ENCODE assay signal across 1 cellular context in the genomic region with DNA sequence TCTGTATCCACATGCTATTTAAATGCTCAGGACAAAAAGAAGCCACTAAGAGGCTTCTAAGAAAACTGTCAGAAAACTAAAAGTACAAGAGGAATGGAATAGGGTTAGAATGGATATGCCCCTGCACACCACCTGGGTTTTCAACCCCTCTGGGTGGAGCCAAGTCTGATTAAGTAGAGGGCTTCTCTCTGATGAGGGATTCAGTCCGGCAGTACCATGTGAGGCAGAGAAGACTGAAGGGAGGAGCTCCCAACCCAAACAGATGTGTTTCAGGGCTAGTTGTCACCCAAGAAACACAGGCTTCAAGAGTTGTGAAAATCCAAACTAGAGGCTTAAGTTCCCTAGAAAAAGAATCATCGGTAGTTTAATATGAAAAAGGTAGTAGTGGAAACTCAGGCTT.
TF ChIP-seq lines count a peak whose summit lies in the region.

No MANE protein-coding gene starts in this region.

TF ChIP-seq in HepG2, 621 proteins besides CTCF, POLR2A, EP300 and RAD21:
- TF ChIP-seq ONECUT2 (CRISPR knock-in tag; IDR thresholded peaks at IDR 0.05) (no peak), ZNF616 (CRISPR knock-in tag; IDR thresholded peaks at IDR 0.05; ENCODE audit: low read depth) (no peak), TBX2 (CRISPR knock-in tag; IDR thresholded peaks at IDR 0.05; ENCODE audit: borderline replicate concordance) (no peak), NFRKB (IDR thresholded peaks at IDR 0.05) (no peak), HOXA7 (CRISPR knock-in tag; IDR thresholded peaks at IDR 0.05) (no peak), KLF13 (CRISPR knock-in tag; IDR thresholded peaks at IDR 0.05) (no peak), SMAD3 (CRISPR knock-in tag; IDR thresholded peaks at IDR 0.05) (no peak), ZNF704 (CRISPR knock-in tag; IDR thresholded peaks at IDR 0.05; ENCODE audit: borderline replicate concordance) (no peak), ZNF607 (CRISPR knock-in tag; IDR thresholded peaks at IDR 0.05; ENCODE audit: borderline replicate concordance) (no peak), ZNF263 (CRISPR knock-in tag; IDR thresholded peaks at IDR 0.05) (no peak), ZBTB26 (CRISPR knock-in tag; IDR thresholded peaks at IDR 0.05; ENCODE audit: borderline replicate concordance) (no peak), ZIK1 (CRISPR knock-in tag; IDR thresholded peaks at IDR 0.05; ENCODE audit: borderline replicate concordance, low read depth) (no peak), ZNF777 (CRISPR knock-in tag; IDR thresholded peaks at IDR 0.05) (no peak)
- TF ChIP-seq, protein P1, sequence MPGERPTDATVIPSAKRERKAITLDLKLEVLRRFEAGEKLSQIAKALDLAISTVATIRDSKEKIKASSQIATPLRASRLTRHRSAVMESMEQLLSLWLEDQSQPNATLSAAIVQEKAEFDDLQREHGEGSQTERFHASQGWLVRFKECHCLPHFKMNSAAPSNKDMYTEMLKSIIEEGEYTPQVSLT (CRISPR knock-in tag; IDR thresholded peaks at IDR 0.05; ENCODE audit: borderline replicate concordance, low read depth), result no peak
- TF ChIP-seq, protein P2, sequence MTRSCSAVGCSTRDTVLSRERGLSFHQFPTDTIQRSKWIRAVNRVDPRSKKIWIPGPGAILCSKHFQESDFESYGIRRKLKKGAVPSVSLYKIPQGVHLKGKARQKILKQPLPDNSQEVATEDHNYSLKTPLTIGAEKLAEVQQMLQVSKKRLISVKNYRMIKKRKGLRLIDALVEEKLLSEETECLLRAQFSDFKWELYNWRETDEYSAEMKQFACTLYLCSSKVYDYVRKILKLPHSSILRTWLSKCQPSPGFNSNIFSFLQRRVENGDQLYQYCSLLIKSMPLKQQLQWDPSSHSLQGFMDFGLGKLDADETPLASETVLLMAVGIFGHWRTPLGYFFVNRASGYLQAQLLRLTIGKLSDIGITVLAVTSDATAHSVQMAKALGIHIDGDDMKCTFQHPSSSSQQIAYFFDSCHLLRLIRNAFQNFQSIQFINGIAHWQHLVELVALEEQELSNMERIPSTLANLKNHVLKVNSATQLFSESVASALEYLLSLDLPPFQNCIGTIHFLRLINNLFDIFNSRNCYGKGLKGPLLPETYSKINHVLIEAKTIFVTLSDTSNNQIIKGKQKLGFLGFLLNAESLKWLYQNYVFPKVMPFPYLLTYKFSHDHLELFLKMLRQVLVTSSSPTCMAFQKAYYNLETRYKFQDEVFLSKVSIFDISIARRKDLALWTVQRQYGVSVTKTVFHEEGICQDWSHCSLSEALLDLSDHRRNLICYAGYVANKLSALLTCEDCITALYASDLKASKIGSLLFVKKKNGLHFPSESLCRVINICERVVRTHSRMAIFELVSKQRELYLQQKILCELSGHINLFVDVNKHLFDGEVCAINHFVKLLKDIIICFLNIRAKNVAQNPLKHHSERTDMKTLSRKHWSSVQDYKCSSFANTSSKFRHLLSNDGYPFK (CRISPR knock-in tag; IDR thresholded peaks at IDR 0.05; ENCODE audit: borderline replicate concordance), result no peak
- TF ChIP-seq, protein P3, sequence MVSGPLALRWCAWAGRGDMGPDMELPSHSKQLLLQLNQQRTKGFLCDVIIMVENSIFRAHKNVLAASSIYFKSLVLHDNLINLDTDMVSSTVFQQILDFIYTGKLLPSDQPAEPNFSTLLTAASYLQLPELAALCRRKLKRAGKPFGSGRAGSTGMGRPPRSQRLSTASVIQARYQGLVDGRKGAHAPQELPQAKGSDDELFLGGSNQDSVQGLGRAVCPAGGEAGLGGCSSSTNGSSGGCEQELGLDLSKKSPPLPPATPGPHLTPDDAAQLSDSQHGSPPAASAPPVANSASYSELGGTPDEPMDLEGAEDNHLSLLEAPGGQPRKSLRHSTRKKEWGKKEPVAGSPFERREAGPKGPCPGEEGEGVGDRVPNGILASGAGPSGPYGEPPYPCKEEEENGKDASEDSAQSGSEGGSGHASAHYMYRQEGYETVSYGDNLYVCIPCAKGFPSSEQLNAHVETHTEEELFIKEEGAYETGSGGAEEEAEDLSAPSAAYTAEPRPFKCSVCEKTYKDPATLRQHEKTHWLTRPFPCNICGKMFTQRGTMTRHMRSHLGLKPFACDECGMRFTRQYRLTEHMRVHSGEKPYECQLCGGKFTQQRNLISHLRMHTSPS (CRISPR knock-in tag; IDR thresholded peaks at IDR 0.05; ENCODE audit: low read depth), result no peak
